In genomic region chr18:58152216-58152615, GRCh38 we compare ENCODE assay signal across 9 cellular contexts.
"Had no signal": no experiment of that assay in that cellular context is flagged by ENCODE, and none has a peak within 500 bp of the region (broad histone marks: within the 10 kb centered on the region; RNA-seq: fewer than 3 reads in every experiment).

No MANE protein-coding gene starts in this region.

- H3K27ac ChIP-seq: GM23248, HL-60 had no signal

- H3K9me3 ChIP-seq: HAP-1 had no signal

- DNase-seq: GM23248, GOT3, H7, HFFc6, KBM-7 had no signal

- H3K36me3 ChIP-seq: HAP-1 had no signal

- H3K4me3 ChIP-seq: GM23248, HAP-1 had no signal

- ATAC-seq: HCT116, HepG2 had no signal

- H3K9ac ChIP-seq: GM23248 had no signal

- H3K4me1 ChIP-seq: HAP-1 had no signal
